ENCODE assay signal across 1 cellular context in the genomic region with DNA sequence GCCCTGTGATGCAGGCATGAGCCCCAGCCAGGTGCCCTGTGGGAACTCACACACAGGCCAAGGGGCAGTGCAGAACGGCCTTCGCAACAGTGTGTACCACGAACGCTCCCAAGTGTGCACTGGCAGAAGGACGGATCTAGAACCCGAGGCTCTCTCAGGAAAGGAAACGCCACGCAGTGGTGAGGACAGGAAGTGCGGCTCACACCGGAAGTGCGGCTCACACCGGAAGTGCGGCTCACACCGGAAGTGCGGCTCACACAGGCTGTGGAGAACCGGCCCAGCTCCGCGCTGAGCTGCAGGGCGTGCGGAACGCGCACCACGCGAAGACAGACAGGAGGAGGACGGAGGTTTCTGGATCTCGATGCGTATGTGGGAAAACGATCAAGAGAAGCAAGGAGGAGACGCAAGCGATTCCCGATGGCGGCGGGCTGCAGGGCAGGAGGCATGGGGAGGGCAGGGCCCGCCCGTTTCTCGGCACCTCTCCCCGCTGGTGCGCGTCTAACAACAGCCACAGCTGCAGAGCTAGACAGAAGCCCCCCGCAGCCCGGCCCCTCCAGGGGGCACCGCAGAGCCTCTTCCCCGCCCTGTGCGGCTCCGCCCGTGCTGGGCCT.
A peak's percentile ranks its signal among the peaks of the same experiment; 100 is the strongest.
TF ChIP-seq lines count a peak whose summit lies in the region.

No MANE protein-coding gene starts in this region.

TF ChIP-seq in H1, 55 proteins besides CTCF, POLR2A, EP300 and RAD21:
- TF ChIP-seq EGR1 (IDR thresholded peaks at IDR 0.05; ENCODE audit: borderline replicate concordance, low read depth, low read length) (peak; percentile 39; the same call in 1 of the 2 replicates), BACH1 (IDR thresholded peaks at IDR 0.05; ENCODE audit: low read length) (peak; percentile 81), SIX5 (IDR thresholded peaks at IDR 0.05; ENCODE audit: low read depth, low read length) (no peak)
